ENCODE assay signal across 20 cellular contexts in genomic region chr10:121873236-121873635, GRCh38.
"Had no signal": no experiment of that assay in that cellular context is flagged by ENCODE, and none has a peak within 500 bp of the region (broad histone marks: within the 10 kb centered on the region; RNA-seq: fewer than 3 reads in every experiment).

No MANE protein-coding gene starts in this region.

- H3K9me3 Mint-ChIP-seq: activated naive CD4-positive, alpha-beta T cell treated with anti-CD3 and anti-CD28 coated beads for 36 hours; activated naive CD8-positive, alpha-beta T cell treated with anti-CD3 and anti-CD28 coated beads, Interleukin-2, amount 50 U/mL, for 24 hours; activated T-helper 17 cell treated with anti-CD3 and anti-CD28 coated beads, Interleukin-2, amount 50 U/mL, for 72 hours; natural killer cell treated with Interleukin-12 subunit alpha and Interleukin-12 subunit beta and Interleukin-15 and Interleukin-18, amount 100 ng/mL, for 72 hours; T-helper 2 cell treated with Interferon-gamma antibody and Interleukin-4, amounts not matched to agents 5 μg/mL and 100 μg/mL, for 36 hours had no signal

- H3K27ac Mint-ChIP-seq: activated naive CD4-positive, alpha-beta T cell treated with anti-CD3 and anti-CD28 coated beads for 36 hours; activated naive CD8-positive, alpha-beta T cell treated with anti-CD3 and anti-CD28 coated beads, Interleukin-2, amount 50 U/mL, for 24 hours; activated T-helper 17 cell treated with anti-CD3 and anti-CD28 coated beads, Interleukin-2, amount 50 U/mL, for 72 hours; natural killer cell treated with Interleukin-12 subunit alpha and Interleukin-12 subunit beta and Interleukin-15 and Interleukin-18, amount 100 ng/mL, for 72 hours; T-helper 2 cell treated with Interferon-gamma antibody and Interleukin-4, amounts not matched to agents 5 μg/mL and 100 μg/mL, for 36 hours had no signal

- ATAC-seq: activated naive CD8-positive, alpha-beta T cell treated with anti-CD3 and anti-CD28 coated beads, Interleukin-2, amount 50 U/mL, for 24 hours; activated T-helper 17 cell treated with anti-CD3 and anti-CD28 coated beads, Interleukin-2, amount 50 U/mL, for 72 hours; left ventricle myocardium superior; natural killer cell treated with Interleukin-12 subunit alpha and Interleukin-12 subunit beta and Interleukin-15 and Interleukin-18, amount 100 ng/mL, for 72 hours; right cardiac atrium had no signal

- H3K27me3 Mint-ChIP-seq: activated naive CD8-positive, alpha-beta T cell treated with anti-CD3 and anti-CD28 coated beads, Interleukin-2, amount 50 U/mL, for 24 hours; activated T-helper 17 cell treated with anti-CD3 and anti-CD28 coated beads, Interleukin-2, amount 50 U/mL, for 72 hours; natural killer cell treated with Interleukin-12 subunit alpha and Interleukin-12 subunit beta and Interleukin-15 and Interleukin-18, amount 100 ng/mL, for 72 hours had no signal

- H3K36me3 ChIP-seq: vagina had no signal

- H3K27me3 ChIP-seq: tibial nerve, vagina had no signal

- H3K9me3 ChIP-seq: tibial nerve, vagina had no signal

- H3K4me3 Mint-ChIP-seq: activated naive CD4-positive, alpha-beta T cell treated with anti-CD3 and anti-CD28 coated beads for 36 hours; activated naive CD8-positive, alpha-beta T cell treated with anti-CD3 and anti-CD28 coated beads, Interleukin-2, amount 50 U/mL, for 24 hours; activated T-helper 17 cell treated with anti-CD3 and anti-CD28 coated beads, Interleukin-2, amount 50 U/mL, for 72 hours; natural killer cell treated with Interleukin-12 subunit alpha and Interleukin-12 subunit beta and Interleukin-15 and Interleukin-18, amount 100 ng/mL, for 72 hours; T-helper 2 cell treated with Interferon-gamma antibody and Interleukin-4, amounts not matched to agents 5 μg/mL and 100 μg/mL, for 36 hours had no signal

- H3K27ac ChIP-seq: coronary artery, tibial nerve, vagina had no signal

- DNase-seq: activated CD4-positive, alpha-beta T cell treated with anti-CD3 and anti-CD28 coated beads, Interleukin-2, amount 50 U/mL, for 1 hour; activated naive CD4-positive, alpha-beta T cell treated with anti-CD3 and anti-CD28 coated beads for 36 hours; activated naive CD8-positive, alpha-beta T cell treated with anti-CD3 and anti-CD28 coated beads, Interleukin-2, amount 50 U/mL, for 24 hours; central memory CD4-positive, alpha-beta T cell; effector CD4-positive, alpha-beta T cell; hippocampal formation; kidney; left ventricle myocardium superior; occipital lobe; right cardiac atrium; small intestine; stimulated activated CD4-positive, alpha-beta T cell treated with anti-CD3 and anti-CD28 coated beads, Interleukin-4, amount 100 ng/mL, for 24 hours; stimulated activated naive CD4-positive, alpha-beta T cell treated with Interleukin-2 at 50 U/mL for 16 hours; substantia nigra had no signal

- H3K4me1 Mint-ChIP-seq: activated T-helper 17 cell treated with anti-CD3 and anti-CD28 coated beads, Interleukin-2, amount 50 U/mL, for 72 hours had no signal

- H3K4me1 ChIP-seq: tibial nerve, vagina had no signal

- H3K4me3 ChIP-seq: coronary artery, tibial nerve, vagina had no signal
